Comparison of ENCODE assay signal across 13 cellular contexts in genomic region chr20:19909696-19910095, GRCh38.
DNase-seq lines count a peak whose midpoint lies in the region; ATAC-seq, FAIRE-seq and TF ChIP-seq lines count a peak whose summit lies in the region.
"Had no signal": no experiment of that assay in that cellular context is flagged by ENCODE, and none has a peak within 500 bp of the region (broad histone marks: within the 10 kb centered on the region; RNA-seq: fewer than 3 reads in every experiment).

No MANE protein-coding gene starts in this region.

- H3K9me3 ChIP-seq in kidney (ENCODE audit: control insufficient read depth in 1 of 2, low read length in 2 of 2): no peaks in the 10 kb centered on the region
- no peaks in the 10 kb centered on the region for H3K9me3 ChIP-seq in skeletal muscle tissue (ENCODE audit: control insufficient read depth in 3 of 3, low read length in 3 of 3)

- H3K4me3 ChIP-seq in astrocyte of the spinal cord (ENCODE audit: low read depth, low read length): no peak overlapping the region
- H3K4me3 ChIP-seq in kidney (ENCODE audit: low read length in 2 of 2): no peak overlapping the region
- H3K4me3 ChIP-seq in skeletal muscle tissue (ENCODE audit: low read length in 3 of 3): no peak overlapping the region

- H3K4me1 ChIP-seq in kidney (ENCODE audit: control insufficient read depth in 1 of 2, insufficient read depth in 1 of 2, low read depth in 1 of 2, low read length in 2 of 2): peaks cover 7 to 12% of the 10 kb centered on the region in 2 donors
- H3K4me1 ChIP-seq in skeletal muscle tissue (ENCODE audit: control insufficient read depth in 3 of 3, insufficient read depth in 3 of 3, low read length in 3 of 3): peaks cover 11 to 16% (median 13%) of the 10 kb centered on the region in 3 donors

- no peak for FAIRE-seq in kidney (lab: Jason Lieb, UNC)

- in situ Hi-C loops in astrocyte of the spinal cord (cut with HindIII; ENCODE audit: low sequenced_read_pairs): no loop called here

- peaks cover 0 to 3% of the 10 kb centered on the region in 2 donors for H3K36me3 ChIP-seq in kidney (ENCODE audit: control insufficient read depth in 1 of 2, insufficient read depth in 2 of 2, low read length in 2 of 2)
- H3K36me3 ChIP-seq in skeletal muscle tissue (ENCODE audit: control insufficient read depth in 3 of 3, insufficient read depth in 3 of 3, low read length in 3 of 3): no peaks in the 10 kb centered on the region

- TF ChIP-seq CTCF in astrocyte of the spinal cord (IDR thresholded peaks at IDR 0.05; ENCODE audit: low read depth, low read length): no peak
- TF ChIP-seq CTCF in kidney (IDR thresholded peaks at IDR 0.05; ENCODE audit: borderline replicate concordance, extremely low read depth, insufficient read depth): no peak

- ATAC-seq in activated naive CD4-positive, alpha-beta T cell treated with anti-CD3 and anti-CD28 coated beads, Interleukin-2, amount 50 U/mL, for 72 hours: no peak
- ATAC-seq: stimulated activated memory B cell treated with anti-CD40 and anti-IgM and Interleukin-4, amounts not matched to agents 10 μg/mL and 1 μg/mL and 100 μg/mL, for 72 hours had no signal

- no peaks in the 10 kb centered on the region for H3K9me3 Mint-ChIP-seq in activated naive CD4-positive, alpha-beta T cell treated with anti-CD3 and anti-CD28 coated beads, Interleukin-2, amount 50 U/mL, for 72 hours
- H3K9me3 Mint-ChIP-seq: activated B cell treated with CpG ODN at 0.5 μM for 24 hours; activated T-cell treated with anti-CD3 and anti-CD28 coated beads, Interleukin-2, amount 50 U/mL, for 24 hours; stimulated activated memory B cell treated with anti-CD40 and anti-IgM and Interleukin-4, amounts not matched to agents 10 μg/mL and 1 μg/mL and 100 μg/mL, for 72 hours had no signal

- no peak overlapping the region for H3K27ac Mint-ChIP-seq in activated naive CD4-positive, alpha-beta T cell treated with anti-CD3 and anti-CD28 coated beads, Interleukin-2, amount 50 U/mL, for 72 hours
- H3K27ac Mint-ChIP-seq: activated B cell treated with CpG ODN at 0.5 μM for 24 hours; activated T-cell treated with anti-CD3 and anti-CD28 coated beads, Interleukin-2, amount 50 U/mL, for 24 hours; progenitor cell of endocrine pancreas; stimulated activated memory B cell treated with anti-CD40 and anti-IgM and Interleukin-4, amounts not matched to agents 10 μg/mL and 1 μg/mL and 100 μg/mL, for 72 hours had no signal

- H3K27ac ChIP-seq in kidney (ENCODE audit: low read depth in 2 of 2, low read length in 2 of 2) (peak overlapping the region in 1 of 2 donors; percentile 65), skeletal muscle tissue (ENCODE audit: low read depth, low read length) (peak overlapping the region; percentile 15)

- intact Hi-C loops in kidney (cut with DNase I): no loop called here

- no peaks in the 10 kb centered on the region for H3K27me3 ChIP-seq in skeletal muscle tissue (ENCODE audit: control insufficient read depth in 3 of 3, insufficient read depth in 3 of 3, low read length in 3 of 3)

- H3K36me3 Mint-ChIP-seq in activated naive CD4-positive, alpha-beta T cell treated with anti-CD3 and anti-CD28 coated beads, Interleukin-2, amount 50 U/mL, for 72 hours: no peaks in the 10 kb centered on the region
- H3K36me3 Mint-ChIP-seq: stimulated activated memory B cell treated with anti-CD40 and anti-IgM and Interleukin-4, amounts not matched to agents 10 μg/mL and 1 μg/mL and 100 μg/mL, for 72 hours had no signal

- DNase-seq in GM04504 (ENCODE audit: low read depth) (peak; percentile 27), astrocyte of the spinal cord (ENCODE audit: low read depth, low spot score) (peak; percentile 18), kidney (peak; percentile 84), SHP77 treated with DMSO at 0.1 percent for 48 hours (lab: John Stamatoyannopoulos, UW) (no peak), iPS-NIHi7 (ENCODE audit: extremely low spot score) (no peak), HK-2 (ENCODE audit: unreplicated experiment) (no peak)
- DNase-seq in activated naive CD4-positive, alpha-beta T cell treated with anti-CD3 and anti-CD28 coated beads, Interleukin-2, amount 50 U/mL, for 72 hours (ENCODE audit: low spot score in 2 of 2): no peak
- DNase-seq: activated B cell treated with CpG ODN at 0.5 μM for 24 hours; activated T-cell treated with anti-CD3 and anti-CD28 coated beads, Interleukin-2, amount 50 U/mL, for 24 hours; NCI-H526 treated with DMSO at 0.1 percent for 48 hours had no signal

- H3K9ac ChIP-seq in kidney (ENCODE audit: low read length in 2 of 2) (no peak overlapping the region), skeletal muscle tissue (ENCODE audit: low read depth in 1 of 3, low read length in 3 of 3) (no peak overlapping the region)

Comparison
In these comparisons a context has a peak if more than half of its experiments do, and no peak if none do; other contexts are left out.
1. DNase-seq: peak in GM04504 (single experiment), astrocyte of the spinal cord (single experiment) and kidney (single experiment); none in SHP77 treated with DMSO at 0.1 percent for 48 hours (single experiment), activated naive CD4-positive, alpha-beta T cell treated with anti-CD3 and anti-CD28 coated beads, Interleukin-2, amount 50 U/mL, for 72 hours (0 of 2), iPS-NIHi7 (single experiment) and HK-2 (single experiment).